19 cellular contexts compared by ENCODE assay signal in the genomic region with DNA sequence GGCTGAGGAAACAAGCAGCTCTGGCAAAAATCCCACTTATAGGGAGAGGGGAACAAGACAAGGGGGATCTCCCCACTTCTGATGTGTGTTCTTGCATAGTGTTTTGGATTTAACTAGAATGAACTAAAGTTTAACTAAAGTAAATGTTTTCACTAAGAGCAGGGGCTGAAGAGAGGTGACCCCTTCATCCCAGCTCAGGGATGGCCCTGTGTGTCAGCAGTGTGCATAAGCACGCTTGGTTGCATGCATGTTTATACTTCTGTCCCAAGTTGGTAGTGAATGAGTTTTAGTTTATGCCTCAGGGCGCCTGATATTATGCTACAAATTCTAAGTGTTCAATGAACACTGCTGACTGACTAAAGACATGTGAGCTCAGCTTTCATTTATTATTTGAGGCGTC.
"Had no signal": no experiment of that assay in that cellular context is flagged by ENCODE, and none has a peak within 500 bp of the region (broad histone marks: within the 10 kb centered on the region; RNA-seq: fewer than 3 reads in every experiment).

No MANE protein-coding gene starts in this region.

- H3K27me3 ChIP-seq: dorsolateral prefrontal cortex, gastrocnemius medialis, hepatocyte, neural progenitor cell, pancreas, testis had no signal

- H3K27me3 Mint-ChIP-seq: activated T-cell treated with anti-CD3 and anti-CD28 coated beads, Interleukin-2, amount 50 U/mL, for 24 hours; stimulated activated naive CD8-positive, alpha-beta T cell treated with anti-CD3 and anti-CD28 coated beads, Interleukin-15, amount 100 ng/mL, for 72 hours had no signal

- H3K4me1 ChIP-seq: testis had no signal

- H3K4me3 Mint-ChIP-seq: activated CD8-positive, alpha-beta memory T cell treated with anti-CD3 and anti-CD28 coated beads, Interleukin-2, amount 10 ng/mL, durations not matched to agents 7 days and 5 days; activated naive CD8-positive, alpha-beta T cell treated with anti-CD3 and anti-CD28 coated beads, Interleukin-2, amount 10 ng/mL, durations not matched to agents 7 days and 5 days; activated T-cell treated with anti-CD3 and anti-CD28 coated beads, Interleukin-2, amount 50 U/mL, for 24 hours; neural progenitor cell; stimulated activated naive CD8-positive, alpha-beta T cell treated with anti-CD3 and anti-CD28 coated beads, Interleukin-15, amount 100 ng/mL, for 72 hours had no signal

- H3K4me2 ChIP-seq: hepatocyte, neural progenitor cell had no signal

- H3K36me3 Mint-ChIP-seq: activated CD8-positive, alpha-beta memory T cell treated with anti-CD3 and anti-CD28 coated beads, Interleukin-2, amount 10 ng/mL, durations not matched to agents 7 days and 5 days; activated naive CD8-positive, alpha-beta T cell treated with anti-CD3 and anti-CD28 coated beads, Interleukin-2, amount 10 ng/mL, durations not matched to agents 7 days and 5 days had no signal

- H3K4me3 ChIP-seq: dorsolateral prefrontal cortex, gastrocnemius medialis, hepatocyte, neural progenitor cell, pancreas, skin epidermis, testis had no signal

- H3K27ac ChIP-seq: dorsolateral prefrontal cortex, gastrocnemius medialis, hepatocyte, skin epidermis, testis had no signal

- H2AFZ ChIP-seq: hepatocyte, neural progenitor cell had no signal

- FAIRE-seq: bronchial epithelial cell, pancreas had no signal

- H3K36me3 ChIP-seq: gastrocnemius medialis, neural progenitor cell, pancreas had no signal

- H3K9me3 ChIP-seq: gastrocnemius medialis, pancreas, testis had no signal

- H3K27ac Mint-ChIP-seq: activated CD8-positive, alpha-beta memory T cell treated with anti-CD3 and anti-CD28 coated beads, Interleukin-2, amount 10 ng/mL, durations not matched to agents 7 days and 5 days; activated naive CD8-positive, alpha-beta T cell treated with anti-CD3 and anti-CD28 coated beads, Interleukin-2, amount 10 ng/mL, durations not matched to agents 7 days and 5 days; activated T-cell treated with anti-CD3 and anti-CD28 coated beads, Interleukin-2, amount 50 U/mL, for 24 hours; stimulated activated naive CD8-positive, alpha-beta T cell treated with anti-CD3 and anti-CD28 coated beads, Interleukin-15, amount 100 ng/mL, for 72 hours had no signal

- H3K9ac ChIP-seq: neural progenitor cell had no signal

- H3K4me1 Mint-ChIP-seq: activated CD8-positive, alpha-beta memory T cell treated with anti-CD3 and anti-CD28 coated beads, Interleukin-2, amount 10 ng/mL, durations not matched to agents 7 days and 5 days; stimulated activated naive CD8-positive, alpha-beta T cell treated with anti-CD3 and anti-CD28 coated beads, Interleukin-15, amount 100 ng/mL, for 72 hours had no signal

- ATAC-seq: activated CD8-positive, alpha-beta memory T cell treated with anti-CD3 and anti-CD28 coated beads, Interleukin-2, amount 10 ng/mL, durations not matched to agents 7 days and 5 days; gastrocnemius medialis; stimulated activated naive CD8-positive, alpha-beta T cell treated with anti-CD3 and anti-CD28 coated beads, Interleukin-15, amount 100 ng/mL, for 72 hours had no signal

- H3K9me3 Mint-ChIP-seq: activated T-cell treated with anti-CD3 and anti-CD28 coated beads, Interleukin-2, amount 50 U/mL, for 24 hours; stimulated activated naive CD8-positive, alpha-beta T cell treated with anti-CD3 and anti-CD28 coated beads, Interleukin-15, amount 100 ng/mL, for 72 hours had no signal

- DNase-seq: activated CD4-positive, alpha-beta T cell treated with anti-CD3 and anti-CD28 coated beads, Interleukin-2, amount 50 U/mL, for 48 hours; activated CD4-positive, CD25-positive, alpha-beta regulatory T cell treated with anti-CD3 and anti-CD28 coated beads, Interleukin-2, amount 50 U/mL, for 72 hours; activated CD8-positive, alpha-beta memory T cell treated with anti-CD3 and anti-CD28 coated beads, Interleukin-2, amount 10 ng/mL, durations not matched to agents 7 days and 5 days; activated gamma-delta T cell treated with Interleukin-2 at 50 U/mL for 16 hours; activated naive CD8-positive, alpha-beta T cell treated with anti-CD3 and anti-CD28 coated beads, Interleukin-2, amount 10 ng/mL, durations not matched to agents 7 days and 5 days; activated T-cell treated with anti-CD3 and anti-CD28 coated beads, Interleukin-2, amount 50 U/mL, for 24 hours; aorta; dorsolateral prefrontal cortex; gastrocnemius medialis; left colon; mesendoderm; pancreas; stimulated activated CD4-positive, alpha-beta T cell treated with anti-CD3 and anti-CD28 coated beads, Interleukin-4, amount 100 ng/mL, for 4 hours; stimulated activated naive CD8-positive, alpha-beta T cell treated with anti-CD3 and anti-CD28 coated beads, Interleukin-15, amount 100 ng/mL, for 72 hours; testis had no signal
